ENCODE assay signal across 8 cellular contexts in the genomic region with DNA sequence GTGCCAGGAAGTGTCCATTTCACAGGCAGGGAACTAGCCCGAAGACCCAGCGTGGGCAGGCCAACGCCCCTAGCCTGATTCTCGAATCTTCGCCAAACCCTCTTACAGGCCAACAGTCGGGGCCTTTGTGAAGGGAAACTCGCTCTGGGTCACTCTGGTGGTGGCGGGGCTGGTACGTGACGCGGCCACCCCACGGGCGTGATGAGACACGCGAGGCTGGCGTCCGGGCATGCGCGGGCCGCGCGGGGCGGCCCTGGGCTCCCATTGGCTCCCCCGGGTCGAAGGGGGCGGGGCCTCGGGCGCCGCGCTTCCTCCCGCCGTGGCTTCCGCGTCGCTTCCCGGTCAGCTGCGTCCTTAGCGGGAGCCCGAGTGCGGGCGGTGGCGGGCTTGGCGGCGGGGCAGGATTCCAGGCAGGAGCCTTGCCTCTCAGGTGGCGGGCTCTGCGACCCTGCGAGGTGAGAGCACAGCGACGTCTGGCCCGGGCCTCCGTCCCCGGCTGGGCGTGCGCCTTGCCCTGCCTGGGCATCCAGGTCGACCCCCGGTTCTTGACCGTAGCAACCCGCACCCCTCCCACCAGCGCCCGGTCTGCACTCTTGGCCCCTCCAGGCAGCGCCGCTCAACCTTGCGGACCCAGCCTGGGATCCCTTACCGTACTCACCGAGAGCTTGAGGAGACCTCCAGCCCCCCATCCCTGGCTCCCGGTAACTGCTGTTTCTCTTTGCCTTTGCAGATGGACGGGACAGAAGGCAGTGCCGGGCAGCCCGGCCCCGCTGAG. TPM values are rescaled to one million over a fixed set of nuclear protein-coding genes. Genes with fewer than 3 reads are reported as not detected.
A peak's percentile ranks its signal among the peaks of the same experiment; 100 is the strongest.
DNase-seq lines count a peak whose midpoint lies in the region; ATAC-seq and TF ChIP-seq lines count a peak whose summit lies in the region.

FRMD8 (plus strand) TSS at position 331 of the 775 bp plus-strand sequence; CDS start at position 731, 400 bp downstream.

- no peaks in the 10 kb centered on the region for H3K9me3 Mint-ChIP-seq in T-cell
- H3K9me3 Mint-ChIP-seq in activated naive CD8-positive, alpha-beta T cell treated with anti-CD3 and anti-CD28 coated beads, Interleukin-2, amount 50 U/mL, for 24 hours = no peaks in the 10 kb centered on the region

- H3K9ac ChIP-seq in BLaER1 = peak within 1 kb of the TSS; percentile 90
- H3K9ac ChIP-seq in parathyroid adenoma = peak within 1 kb of the TSS; percentile 67

- DNase-seq in NCI-H1105 (lab: John Stamatoyannopoulos, UW) (peak; percentile 81), T-cell (peak; percentile 73 to 91 (median 85)), Right ventricle myocardium superior (peak; percentile 97)
- DNase-seq in activated naive CD8-positive, alpha-beta T cell treated with anti-CD3 and anti-CD28 coated beads, Interleukin-2, amount 50 U/mL, for 24 hours = peak; percentile 91

- H3K27ac ChIP-seq in BLaER1 (peak within 1 kb of the TSS; percentile 94), parathyroid adenoma (peak within 1 kb of the TSS; percentile 75), thymus (ENCODE audit: low read depth) (peak within 1 kb of the TSS; percentile 91)

- H3K27ac Mint-ChIP-seq in T-cell = peak within 1 kb of the TSS; percentile 98 to 100
- peak within 1 kb of the TSS; percentile 98 for H3K27ac Mint-ChIP-seq in activated naive CD8-positive, alpha-beta T cell treated with anti-CD3 and anti-CD28 coated beads, Interleukin-2, amount 50 U/mL, for 24 hours

- H3K4me3 ChIP-seq in BLaER1 = peak within 1 kb of the TSS; percentile 90
- peak within 1 kb of the TSS; percentile 91 for H3K4me3 ChIP-seq in parathyroid adenoma (ENCODE audit: low read depth, low read length)
- H3K4me3 ChIP-seq in thymus (ENCODE audit: low read length) = peak within 1 kb of the TSS; percentile 68

- POLR2A ChIA-PET in T-cell (lab: Charles Lee) = interaction anchor here in 1 of 2 donors (1.7 kb wide), 1 partner anchor 113 kb away, joined by 19 read pairs; the partner anchor contains the start of gene MALAT1

- H3K36me3 Mint-ChIP-seq in T-cell = peaks cover 6% of the 10 kb centered on the region
- peaks cover 5% of the 10 kb centered on the region for H3K36me3 Mint-ChIP-seq in activated naive CD8-positive, alpha-beta T cell treated with anti-CD3 and anti-CD28 coated beads, Interleukin-2, amount 50 U/mL, for 24 hours (ENCODE audit: low read depth)

- 2% methylated on average over 70 of the region's 70 CpGs for WGBS in thymus

- no peaks in the 10 kb centered on the region for H3K79me2 ChIP-seq in parathyroid adenoma

- no peaks in the 10 kb centered on the region for H3K27me3 Mint-ChIP-seq in T-cell
- H3K27me3 Mint-ChIP-seq in activated naive CD8-positive, alpha-beta T cell treated with anti-CD3 and anti-CD28 coated beads, Interleukin-2, amount 50 U/mL, for 24 hours = no peaks in the 10 kb centered on the region

- peak within 1 kb of the TSS; percentile 87 to 96 (median 91) for H3K4me3 Mint-ChIP-seq in T-cell
- H3K4me3 Mint-ChIP-seq in activated naive CD8-positive, alpha-beta T cell treated with anti-CD3 and anti-CD28 coated beads, Interleukin-2, amount 50 U/mL, for 24 hours = peak within 1 kb of the TSS; percentile 87

- intact Hi-C loops in Right ventricle myocardium superior (cut with DNase I) = no loop called here

- H3K27me3 ChIP-seq in BLaER1 (no peaks in the 10 kb centered on the region), parathyroid adenoma (ENCODE audit: control insufficient read depth, insufficient read depth, low read length) (no peaks in the 10 kb centered on the region), thymus (ENCODE audit: control insufficient read depth, insufficient read depth) (no peaks in the 10 kb centered on the region)

- CTCF ChIA-PET in T-cell (lab: Charles Lee) = interaction anchor here in 1 of 2 donors (1.1 to 1.3 kb wide), 2 partner anchors 30 to 124 kb away, joined by 3 to 5 read pairs; no protein-coding TSS in a partner anchor

- H3K4me1 ChIP-seq in BLaER1 (peaks cover 90% of the 10 kb centered on the region), parathyroid adenoma (peaks cover 6% of the 10 kb centered on the region), thymus (ENCODE audit: control insufficient read depth, insufficient read depth, low read length) (peaks cover 25% of the 10 kb centered on the region)

- TF ChIP-seq CTCF in parathyroid adenoma (IDR thresholded peaks at IDR 0.05) = no peak

- peaks cover 22% of the 10 kb centered on the region; the same call in 1 of the 2 replicates for H4K20me1 ChIP-seq in BLaER1

- peak within 1 kb of the TSS; percentile 99 for H3K4me2 ChIP-seq in BLaER1
- peak within 1 kb of the TSS; percentile 85 for H3K4me2 ChIP-seq in parathyroid adenoma (ENCODE audit: low read length)

- H3K9me3 ChIP-seq in BLaER1 (no peaks in the 10 kb centered on the region), parathyroid adenoma (ENCODE audit: control insufficient read depth, low read length) (no peaks in the 10 kb centered on the region), thymus (ENCODE audit: control insufficient read depth) (no peaks in the 10 kb centered on the region)

- peaks cover 77 to 86% (median 78%) of the 10 kb centered on the region in 3 donors for H3K4me1 Mint-ChIP-seq in T-cell
- H3K4me1 Mint-ChIP-seq in activated naive CD8-positive, alpha-beta T cell treated with anti-CD3 and anti-CD28 coated beads, Interleukin-2, amount 50 U/mL, for 24 hours = peaks cover 74% of the 10 kb centered on the region

- peak within 1 kb of the TSS; percentile 86 for H2AFZ ChIP-seq in parathyroid adenoma

- peaks cover 31% of the 10 kb centered on the region for H3K36me3 ChIP-seq in BLaER1
- no peaks in the 10 kb centered on the region for H3K36me3 ChIP-seq in parathyroid adenoma (ENCODE audit: control insufficient read depth, insufficient read depth, low read length)
- H3K36me3 ChIP-seq in thymus (ENCODE audit: control insufficient read depth, insufficient read depth) = peaks cover 11% of the 10 kb centered on the region

- ATAC-seq in GM21515 (IDR thresholded peaks at IDR 0.05; ENCODE audit: unreplicated experiment) = peak; percentile 37
- peak; percentile 58 to 65 (median 61) for ATAC-seq in T-cell (replicated peaks in 1 of 4)
- ATAC-seq in activated naive CD8-positive, alpha-beta T cell treated with anti-CD3 and anti-CD28 coated beads, Interleukin-2, amount 50 U/mL, for 24 hours = peak; percentile 9
- peak; percentile 81 for ATAC-seq in Right ventricle myocardium superior (ENCODE audit: poor library complexity)

RNA-seq across cellular contexts. Expression of gene FRMD8, which starts in this region (rescaled TPM):
- total RNA-seq in T-cell (10 to 100 TPM; 35.6 to 79.1 (median 77.8) TPM), Right ventricle myocardium superior (8.6 TPM)
- 21.4 TPM for polyA plus RNA-seq in thymus

Comparison
In these comparisons a context has a peak if more than half of its experiments do, and no peak if none do; other contexts are left out.
1. Peak in every context shown above with its lines: DNase-seq, ATAC-seq, H3K4me3 ChIP-seq and H3K27ac ChIP-seq.
2. ATAC-seq: peak in every context shown above with its lines; median percentile 81 in Right ventricle myocardium superior; 61 in T-cell; 37 in GM21515; 9 in activated naive CD8-positive, alpha-beta T cell treated with anti-CD3 and anti-CD28 coated beads, Interleukin-2, amount 50 U/mL, for 24 hours.